Comparison of ENCODE assay signal across 7 cellular contexts in genomic region chr11:14892577-14892976, GRCh38. TPM values are rescaled to one million over a fixed set of nuclear protein-coding genes. Genes with fewer than 3 reads are reported as not detected.
DNase-seq lines count a peak whose midpoint lies in the region; ATAC-seq and TF ChIP-seq lines count a peak whose summit lies in the region.

No MANE protein-coding gene starts in this region.

- no peak overlapping the region for H3K27ac Mint-ChIP-seq in HFFc6
- H3K27ac Mint-ChIP-seq in activated T-helper 1 cell treated with anti-CD3 and anti-CD28 coated beads, Interleukin-12 subunit alpha, Interleukin-12 subunit beta, Interleukin-2, Interleukin-4 antibody, amounts not matched to agents 30 ng/mL and 10 ng/mL and 1 ng/mL, durations not matched to agents 14 hours and 24 hours and 36 hours, result peak overlapping the region; percentile 77
- H3K27ac Mint-ChIP-seq in stimulated activated memory B cell treated with anti-CD40 and anti-IgM and Interleukin-4, amounts not matched to agents 10 μg/mL and 1 μg/mL and 100 μg/mL, for 72 hours, result peak overlapping the region; percentile 94

- ATAC-seq in stimulated activated memory B cell treated with anti-CD40 and anti-IgM and Interleukin-4, amounts not matched to agents 10 μg/mL and 1 μg/mL and 100 μg/mL, for 72 hours, result no peak

- no peaks in the 10 kb centered on the region for H3K9me3 ChIP-seq in iPS-18a (ENCODE audit: control insufficient read depth, low read depth, low read length)

- no peaks in the 10 kb centered on the region for H3K27me3 Mint-ChIP-seq in HFFc6 (ENCODE audit: insufficient read depth)
- no peaks in the 10 kb centered on the region for H3K27me3 Mint-ChIP-seq in activated T-helper 1 cell treated with anti-CD3 and anti-CD28 coated beads, Interleukin-12 subunit alpha, Interleukin-12 subunit beta, Interleukin-2, Interleukin-4 antibody, amounts not matched to agents 30 ng/mL and 10 ng/mL and 1 ng/mL, durations not matched to agents 14 hours and 24 hours and 36 hours (ENCODE audit: insufficient read depth)
- no peaks in the 10 kb centered on the region for H3K27me3 Mint-ChIP-seq in stimulated activated memory B cell treated with anti-CD40 and anti-IgM and Interleukin-4, amounts not matched to agents 10 μg/mL and 1 μg/mL and 100 μg/mL, for 72 hours

- H3K9ac ChIP-seq in iPS-18a (ENCODE audit: low read length), result no peak overlapping the region

- DNase-seq in HFFc6 (no peak), NCI-H128 (lab: John Stamatoyannopoulos, UW; ENCODE audit: unreplicated experiment) (no peak), NCI-H2196 treated with DMSO at 0.1 percent for 48 hours (lab: John Stamatoyannopoulos, UW; ENCODE audit: unreplicated experiment) (no peak), DMS 273 (lab: John Stamatoyannopoulos, UW; ENCODE audit: unreplicated experiment) (no peak)
- DNase-seq in activated T-helper 1 cell treated with anti-CD3 and anti-CD28 coated beads, Interleukin-12 subunit alpha, Interleukin-12 subunit beta, Interleukin-2, Interleukin-4 antibody, amounts not matched to agents 30 ng/mL and 10 ng/mL and 1 ng/mL, durations not matched to agents 14 hours and 24 hours and 36 hours (ENCODE audit: low spot score), result no peak

- intact Hi-C loops in activated T-helper 1 cell treated with anti-CD3 and anti-CD28 coated beads, Interleukin-12 subunit alpha, Interleukin-12 subunit beta, Interleukin-2, Interleukin-4 antibody, amounts not matched to agents 30 ng/mL and 10 ng/mL and 1 ng/mL, durations not matched to agents 14 hours and 24 hours and 36 hours (cut with micrococcal nuclease), result loop anchor here (1.0 to 5.0 kb wide), 6 partner anchors 12 to 1605 kb away; partner anchors contain the start of genes COPB1 and FAR1

- no peaks in the 10 kb centered on the region for H3K9me3 Mint-ChIP-seq in HFFc6
- H3K9me3 Mint-ChIP-seq in activated T-helper 1 cell treated with anti-CD3 and anti-CD28 coated beads, Interleukin-12 subunit alpha, Interleukin-12 subunit beta, Interleukin-2, Interleukin-4 antibody, amounts not matched to agents 30 ng/mL and 10 ng/mL and 1 ng/mL, durations not matched to agents 14 hours and 24 hours and 36 hours, result peaks cover 5% of the 10 kb centered on the region
- no peaks in the 10 kb centered on the region for H3K9me3 Mint-ChIP-seq in stimulated activated memory B cell treated with anti-CD40 and anti-IgM and Interleukin-4, amounts not matched to agents 10 μg/mL and 1 μg/mL and 100 μg/mL, for 72 hours

- peak overlapping the region; percentile 82 for H3K4me3 Mint-ChIP-seq in HFFc6
- H3K4me3 Mint-ChIP-seq in activated T-helper 1 cell treated with anti-CD3 and anti-CD28 coated beads, Interleukin-12 subunit alpha, Interleukin-12 subunit beta, Interleukin-2, Interleukin-4 antibody, amounts not matched to agents 30 ng/mL and 10 ng/mL and 1 ng/mL, durations not matched to agents 14 hours and 24 hours and 36 hours, result peak overlapping the region; percentile 90
- peak overlapping the region; percentile 90 for H3K4me3 Mint-ChIP-seq in stimulated activated memory B cell treated with anti-CD40 and anti-IgM and Interleukin-4, amounts not matched to agents 10 μg/mL and 1 μg/mL and 100 μg/mL, for 72 hours

- H3K27me3 ChIP-seq in iPS-18a (ENCODE audit: control insufficient read depth, insufficient read depth, low read length), result peaks cover 28% of the 10 kb centered on the region

- H3K4me3 ChIP-seq in iPS-18a (ENCODE audit: low read length), result peak overlapping the region; percentile 69

- no peaks in the 10 kb centered on the region for H3K36me3 ChIP-seq in iPS-18a (ENCODE audit: control insufficient read depth, low read depth, low read length)

- no peaks in the 10 kb centered on the region for H3K4me1 ChIP-seq in iPS-18a (ENCODE audit: control insufficient read depth, low read depth, low read length)

- no peaks in the 10 kb centered on the region for H3K36me3 Mint-ChIP-seq in HFFc6 (ENCODE audit: low read depth)
- H3K36me3 Mint-ChIP-seq in activated T-helper 1 cell treated with anti-CD3 and anti-CD28 coated beads, Interleukin-12 subunit alpha, Interleukin-12 subunit beta, Interleukin-2, Interleukin-4 antibody, amounts not matched to agents 30 ng/mL and 10 ng/mL and 1 ng/mL, durations not matched to agents 14 hours and 24 hours and 36 hours (ENCODE audit: low read depth), result peaks cover 22% of the 10 kb centered on the region
- H3K36me3 Mint-ChIP-seq in stimulated activated memory B cell treated with anti-CD40 and anti-IgM and Interleukin-4, amounts not matched to agents 10 μg/mL and 1 μg/mL and 100 μg/mL, for 72 hours, result no peaks in the 10 kb centered on the region

- H3K27ac ChIP-seq in iPS-18a (ENCODE audit: low read length), result no peak overlapping the region

- no peak for TF ChIP-seq CTCF in HFFc6 (IDR thresholded peaks at IDR 0.05)

- H3K4me1 Mint-ChIP-seq in HFFc6 (ENCODE audit: low read depth), result peaks cover 16% of the 10 kb centered on the region
- H3K4me1 Mint-ChIP-seq in activated T-helper 1 cell treated with anti-CD3 and anti-CD28 coated beads, Interleukin-12 subunit alpha, Interleukin-12 subunit beta, Interleukin-2, Interleukin-4 antibody, amounts not matched to agents 30 ng/mL and 10 ng/mL and 1 ng/mL, durations not matched to agents 14 hours and 24 hours and 36 hours (ENCODE audit: low read depth), result peaks cover 56% of the 10 kb centered on the region
- peaks cover 27% of the 10 kb centered on the region for H3K4me1 Mint-ChIP-seq in stimulated activated memory B cell treated with anti-CD40 and anti-IgM and Interleukin-4, amounts not matched to agents 10 μg/mL and 1 μg/mL and 100 μg/mL, for 72 hours

RNA-seq across cellular contexts. Expression of gene CYP2R1, which starts 0.5 kb away (rescaled TPM):
- total RNA-seq in HFFc6 (2021; fragmentation: NEBNext Ultra II Directional; extraction: Animal tissue kit (Norgen Biotek cat#: 25700)), result 1 to 10 TPM in 4 of 6 experiments, under 1 TPM in 2; 0.67 to 4.0 (median 1.2) TPM
- 13.7 and 14.3 TPM in 2 replicates for total RNA-seq in activated T-helper 1 cell treated with anti-CD3 and anti-CD28 coated beads, Interleukin-12 subunit alpha, Interleukin-12 subunit beta, Interleukin-2, Interleukin-4 antibody, amounts not matched to agents 30 ng/mL and 10 ng/mL and 1 ng/mL, durations not matched to agents 14 hours and 24 hours and 36 hours
